In the genomic region with DNA sequence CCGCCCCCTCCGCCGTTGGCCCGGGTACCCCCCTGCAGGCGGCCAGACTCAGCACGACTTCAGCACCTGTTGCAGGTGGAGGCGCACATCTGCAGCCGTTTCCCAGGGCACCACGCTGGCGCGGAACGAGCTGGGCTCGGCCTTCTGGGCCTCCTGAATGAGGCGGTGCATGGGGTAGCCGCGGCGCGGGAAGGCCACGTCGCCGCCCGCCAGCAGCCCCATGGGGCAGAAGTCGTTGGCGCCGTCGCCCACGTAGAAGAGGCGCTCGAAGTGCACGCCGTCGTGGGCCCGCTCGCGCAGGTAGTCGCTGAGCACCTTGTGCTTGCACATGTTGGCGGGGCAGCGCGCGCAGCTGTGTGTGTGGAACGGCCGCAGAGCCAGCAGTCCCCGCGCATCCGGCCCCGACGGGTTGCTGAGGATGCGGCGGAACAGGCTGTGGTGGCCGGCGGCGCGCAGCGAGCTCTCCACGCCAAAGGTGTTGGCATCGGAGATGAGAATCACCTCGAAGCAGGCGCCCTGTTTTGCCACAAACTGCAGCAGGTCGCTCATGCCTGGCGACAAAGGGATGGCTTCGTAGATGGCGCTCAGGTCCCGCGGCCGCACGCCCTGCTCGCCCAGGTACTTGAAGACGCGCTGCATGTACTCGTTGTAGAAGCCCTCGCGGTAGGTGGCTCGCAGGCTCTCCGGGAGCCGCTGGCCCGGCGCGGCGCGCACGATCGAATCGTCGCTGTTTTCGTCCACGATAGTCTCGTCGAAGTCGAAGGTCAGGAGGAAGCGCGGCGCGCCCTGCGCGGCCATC, we compare ENCODE assay signal across 8 cellular contexts.
A peak's percentile ranks its signal among the peaks of the same experiment; 100 is the strongest.
DNase-seq lines count a peak whose midpoint lies in the region; ATAC-seq lines count a peak whose summit lies in the region.

No MANE protein-coding gene starts in this region.

- peaks cover 5% of the 10 kb centered on the region; the same call in 1 of the 2 replicates for H3K4me1 ChIP-seq in iPS DF 6.9 (ENCODE audit: control insufficient read depth, insufficient read depth, low read length)

- peak; percentile 37 for DNase-seq in activated T-cell treated with anti-CD3 and anti-CD28 coated beads for 1 hour (ENCODE audit: low read depth)
- no peak for DNase-seq in activated T-cell treated with anti-CD3 and anti-CD28 coated beads for 4 hours
- peak; percentile 62 to 67 for DNase-seq in activated T-cell treated with anti-CD3 and anti-CD28 coated beads, Interleukin-2, amount 50 U/mL, for 48 hours
- DNase-seq in iPS DF 6.9 (ENCODE audit: low read depth, low spot score) = no peak
- DNase-seq in stimulated activated CD8-positive, alpha-beta memory T cell treated with anti-CD3 and anti-CD28 coated beads, Interleukin-4, amount 100 ng/mL, for 48 hours = peak; percentile 63
- no peak for DNase-seq in nucleus accumbens (lab: John Stamatoyannopoulos, UW)
- DNase-seq in NCI-H446 (lab: John Stamatoyannopoulos, UW) = no peak

- H3K36me3 ChIP-seq in iPS DF 6.9 (ENCODE audit: control insufficient read depth, insufficient read depth, low read length) = no peaks in the 10 kb centered on the region

- H3K4me3 ChIP-seq in iPS DF 6.9 (ENCODE audit: low read length) = peak overlapping the region; percentile 25; the same call in 1 of the 2 replicates

- no peak for ATAC-seq in HG02571 (IDR thresholded peaks at IDR 0.05; ENCODE audit: unreplicated experiment)

- peaks cover 21% of the 10 kb centered on the region; the same call in 1 of the 2 replicates for H3K27me3 ChIP-seq in iPS DF 6.9 (ENCODE audit: control insufficient read depth, insufficient read depth, low read length)

- H3K9me3 ChIP-seq in iPS DF 6.9 (ENCODE audit: control insufficient read depth, insufficient read depth, low read length) = no peaks in the 10 kb centered on the region

- no CpG with 5 or more reads among the region's 95 CpGs for WGBS in iPS DF 6.9 (ENCODE audit: insufficient coverage, insufficient read length)

- H3K27ac ChIP-seq in iPS DF 6.9 (ENCODE audit: low read length) = no peak overlapping the region

Comparison
In these comparisons a context has a peak if more than half of its experiments do, and no peak if none do; other contexts are left out.
1. DNase-seq: peak in activated T-cell treated with anti-CD3 and anti-CD28 coated beads for 1 hour (single experiment), activated T-cell treated with anti-CD3 and anti-CD28 coated beads, Interleukin-2, amount 50 U/mL, for 48 hours (2 of 2) and stimulated activated CD8-positive, alpha-beta memory T cell treated with anti-CD3 and anti-CD28 coated beads, Interleukin-4, amount 100 ng/mL, for 48 hours (single experiment); none in activated T-cell treated with anti-CD3 and anti-CD28 coated beads for 4 hours (single experiment), iPS DF 6.9 (single experiment), nucleus accumbens (0 of 56) and NCI-H446 (0 of 2).